Comparison of ENCODE assay signal across 1 cellular context in the genomic region with DNA sequence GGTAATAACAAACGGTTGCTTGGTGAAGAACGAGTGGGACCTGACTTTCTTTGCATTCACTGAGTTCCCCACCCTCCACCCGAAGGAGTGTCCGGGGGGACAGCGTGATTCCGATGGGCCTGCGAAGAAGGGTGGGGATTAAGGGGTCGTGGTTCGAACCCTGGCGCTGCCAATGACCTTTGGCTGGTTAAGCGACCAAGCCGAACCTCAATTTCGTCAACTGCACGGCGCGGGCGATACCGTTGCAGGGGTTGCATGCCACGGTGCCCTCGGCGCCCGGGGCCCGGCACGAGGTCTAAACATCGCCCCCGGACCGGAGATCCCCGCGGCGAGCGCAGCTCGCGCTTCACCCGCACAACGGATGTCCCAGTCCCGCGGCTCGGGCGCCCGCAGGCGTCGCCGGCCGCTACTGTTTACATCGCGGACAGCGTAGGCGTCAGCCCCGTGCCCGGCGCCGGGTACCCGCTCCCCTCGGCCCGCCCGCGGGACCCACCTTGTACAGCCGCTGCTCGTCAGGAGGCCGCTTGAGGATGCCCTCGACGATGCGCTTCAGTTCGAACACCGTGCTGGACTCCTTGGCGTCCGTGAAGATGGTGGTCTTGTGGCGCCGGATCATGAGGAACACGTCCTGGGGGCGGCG.
TF ChIP-seq lines count a peak whose summit lies in the region.

No MANE protein-coding gene starts in this region.

TF ChIP-seq in HepG2, 621 proteins besides CTCF, POLR2A, EP300 and RAD21 (continued from another document):
- TF ChIP-seq, protein P1, sequence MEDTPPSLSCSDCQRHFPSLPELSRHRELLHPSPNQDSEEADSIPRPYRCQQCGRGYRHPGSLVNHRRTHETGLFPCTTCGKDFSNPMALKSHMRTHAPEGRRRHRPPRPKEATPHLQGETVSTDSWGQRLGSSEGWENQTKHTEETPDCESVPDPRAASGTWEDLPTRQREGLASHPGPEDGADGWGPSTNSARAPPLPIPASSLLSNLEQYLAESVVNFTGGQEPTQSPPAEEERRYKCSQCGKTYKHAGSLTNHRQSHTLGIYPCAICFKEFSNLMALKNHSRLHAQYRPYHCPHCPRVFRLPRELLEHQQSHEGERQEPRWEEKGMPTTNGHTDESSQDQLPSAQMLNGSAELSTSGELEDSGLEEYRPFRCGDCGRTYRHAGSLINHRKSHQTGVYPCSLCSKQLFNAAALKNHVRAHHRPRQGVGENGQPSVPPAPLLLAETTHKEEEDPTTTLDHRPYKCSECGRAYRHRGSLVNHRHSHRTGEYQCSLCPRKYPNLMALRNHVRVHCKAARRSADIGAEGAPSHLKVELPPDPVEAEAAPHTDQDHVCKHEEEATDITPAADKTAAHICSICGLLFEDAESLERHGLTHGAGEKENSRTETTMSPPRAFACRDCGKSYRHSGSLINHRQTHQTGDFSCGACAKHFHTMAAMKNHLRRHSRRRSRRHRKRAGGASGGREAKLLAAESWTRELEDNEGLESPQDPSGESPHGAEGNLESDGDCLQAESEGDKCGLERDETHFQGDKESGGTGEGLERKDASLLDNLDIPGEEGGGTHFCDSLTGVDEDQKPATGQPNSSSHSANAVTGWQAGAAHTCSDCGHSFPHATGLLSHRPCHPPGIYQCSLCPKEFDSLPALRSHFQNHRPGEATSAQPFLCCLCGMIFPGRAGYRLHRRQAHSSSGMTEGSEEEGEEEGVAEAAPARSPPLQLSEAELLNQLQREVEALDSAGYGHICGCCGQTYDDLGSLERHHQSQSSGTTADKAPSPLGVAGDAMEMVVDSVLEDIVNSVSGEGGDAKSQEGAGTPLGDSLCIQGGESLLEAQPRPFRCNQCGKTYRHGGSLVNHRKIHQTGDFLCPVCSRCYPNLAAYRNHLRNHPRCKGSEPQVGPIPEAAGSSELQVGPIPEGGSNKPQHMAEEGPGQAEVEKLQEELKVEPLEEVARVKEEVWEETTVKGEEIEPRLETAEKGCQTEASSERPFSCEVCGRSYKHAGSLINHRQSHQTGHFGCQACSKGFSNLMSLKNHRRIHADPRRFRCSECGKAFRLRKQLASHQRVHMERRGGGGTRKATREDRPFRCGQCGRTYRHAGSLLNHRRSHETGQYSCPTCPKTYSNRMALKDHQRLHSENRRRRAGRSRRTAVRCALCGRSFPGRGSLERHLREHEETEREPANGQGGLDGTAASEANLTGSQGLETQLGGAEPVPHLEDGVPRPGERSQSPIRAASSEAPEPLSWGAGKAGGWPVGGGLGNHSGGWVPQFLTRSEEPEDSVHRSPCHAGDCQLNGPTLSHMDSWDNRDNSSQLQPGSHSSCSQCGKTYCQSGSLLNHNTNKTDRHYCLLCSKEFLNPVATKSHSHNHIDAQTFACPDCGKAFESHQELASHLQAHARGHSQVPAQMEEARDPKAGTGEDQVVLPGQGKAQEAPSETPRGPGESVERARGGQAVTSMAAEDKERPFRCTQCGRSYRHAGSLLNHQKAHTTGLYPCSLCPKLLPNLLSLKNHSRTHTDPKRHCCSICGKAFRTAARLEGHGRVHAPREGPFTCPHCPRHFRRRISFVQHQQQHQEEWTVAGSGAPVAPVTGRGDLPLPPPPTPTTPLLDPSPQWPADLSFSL (CRISPR knock-in tag; IDR thresholded peaks at IDR 0.05), result no peak
- TF ChIP-seq, protein P2, sequence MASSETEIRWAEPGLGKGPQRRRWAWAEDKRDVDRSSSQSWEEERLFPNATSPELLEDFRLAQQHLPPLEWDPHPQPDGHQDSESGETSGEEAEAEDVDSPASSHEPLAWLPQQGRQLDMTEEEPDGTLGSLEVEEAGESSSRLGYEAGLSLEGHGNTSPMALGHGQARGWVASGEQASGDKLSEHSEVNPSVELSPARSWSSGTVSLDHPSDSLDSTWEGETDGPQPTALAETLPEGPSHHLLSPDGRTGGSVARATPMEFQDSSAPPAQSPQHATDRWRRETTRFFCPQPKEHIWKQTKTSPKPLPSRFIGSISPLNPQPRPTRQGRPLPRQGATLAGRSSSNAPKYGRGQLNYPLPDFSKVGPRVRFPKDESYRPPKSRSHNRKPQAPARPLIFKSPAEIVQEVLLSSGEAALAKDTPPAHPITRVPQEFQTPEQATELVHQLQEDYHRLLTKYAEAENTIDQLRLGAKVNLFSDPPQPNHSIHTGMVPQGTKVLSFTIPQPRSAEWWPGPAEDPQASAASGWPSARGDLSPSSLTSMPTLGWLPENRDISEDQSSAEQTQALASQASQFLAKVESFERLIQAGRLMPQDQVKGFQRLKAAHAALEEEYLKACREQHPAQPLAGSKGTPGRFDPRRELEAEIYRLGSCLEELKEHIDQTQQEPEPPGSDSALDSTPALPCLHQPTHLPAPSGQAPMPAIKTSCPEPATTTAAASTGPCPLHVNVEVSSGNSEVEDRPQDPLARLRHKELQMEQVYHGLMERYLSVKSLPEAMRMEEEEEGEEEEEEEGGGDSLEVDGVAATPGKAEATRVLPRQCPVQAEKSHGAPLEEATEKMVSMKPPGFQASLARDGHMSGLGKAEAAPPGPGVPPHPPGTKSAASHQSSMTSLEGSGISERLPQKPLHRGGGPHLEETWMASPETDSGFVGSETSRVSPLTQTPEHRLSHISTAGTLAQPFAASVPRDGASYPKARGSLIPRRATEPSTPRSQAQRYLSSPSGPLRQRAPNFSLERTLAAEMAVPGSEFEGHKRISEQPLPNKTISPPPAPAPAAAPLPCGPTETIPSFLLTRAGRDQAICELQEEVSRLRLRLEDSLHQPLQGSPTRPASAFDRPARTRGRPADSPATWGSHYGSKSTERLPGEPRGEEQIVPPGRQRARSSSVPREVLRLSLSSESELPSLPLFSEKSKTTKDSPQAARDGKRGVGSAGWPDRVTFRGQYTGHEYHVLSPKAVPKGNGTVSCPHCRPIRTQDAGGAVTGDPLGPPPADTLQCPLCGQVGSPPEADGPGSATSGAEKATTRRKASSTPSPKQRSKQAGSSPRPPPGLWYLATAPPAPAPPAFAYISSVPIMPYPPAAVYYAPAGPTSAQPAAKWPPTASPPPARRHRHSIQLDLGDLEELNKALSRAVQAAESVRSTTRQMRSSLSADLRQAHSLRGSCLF (CRISPR knock-in tag; IDR thresholded peaks at IDR 0.05; ENCODE audit: borderline replicate concordance), result 0 out of 2 replicates have a peak, but pooled peaks have one; percentile 30
- no peak for TF ChIP-seq ZNF792 (CRISPR knock-in tag; IDR thresholded peaks at IDR 0.05)
- TF ChIP-seq SIX4 (CRISPR knock-in tag; IDR thresholded peaks at IDR 0.05), result no peak
- TF ChIP-seq ZNF672 (CRISPR knock-in tag; IDR thresholded peaks at IDR 0.05), result no peak
- TF ChIP-seq ZNF879 (CRISPR knock-in tag; IDR thresholded peaks at IDR 0.05), result peak; percentile 68; the same call in 1 of the 2 replicates
- no peak for TF ChIP-seq MEF2D (CRISPR knock-in tag; IDR thresholded peaks at IDR 0.05)
- TF ChIP-seq KLF6 (CRISPR knock-in tag; IDR thresholded peaks at IDR 0.05), result 0 out of 2 replicates have a peak, but pooled peaks have one; percentile 9
- no peak for TF ChIP-seq HOXA7 (CRISPR knock-in tag; IDR thresholded peaks at IDR 0.05)
- TF ChIP-seq, protein P3, sequence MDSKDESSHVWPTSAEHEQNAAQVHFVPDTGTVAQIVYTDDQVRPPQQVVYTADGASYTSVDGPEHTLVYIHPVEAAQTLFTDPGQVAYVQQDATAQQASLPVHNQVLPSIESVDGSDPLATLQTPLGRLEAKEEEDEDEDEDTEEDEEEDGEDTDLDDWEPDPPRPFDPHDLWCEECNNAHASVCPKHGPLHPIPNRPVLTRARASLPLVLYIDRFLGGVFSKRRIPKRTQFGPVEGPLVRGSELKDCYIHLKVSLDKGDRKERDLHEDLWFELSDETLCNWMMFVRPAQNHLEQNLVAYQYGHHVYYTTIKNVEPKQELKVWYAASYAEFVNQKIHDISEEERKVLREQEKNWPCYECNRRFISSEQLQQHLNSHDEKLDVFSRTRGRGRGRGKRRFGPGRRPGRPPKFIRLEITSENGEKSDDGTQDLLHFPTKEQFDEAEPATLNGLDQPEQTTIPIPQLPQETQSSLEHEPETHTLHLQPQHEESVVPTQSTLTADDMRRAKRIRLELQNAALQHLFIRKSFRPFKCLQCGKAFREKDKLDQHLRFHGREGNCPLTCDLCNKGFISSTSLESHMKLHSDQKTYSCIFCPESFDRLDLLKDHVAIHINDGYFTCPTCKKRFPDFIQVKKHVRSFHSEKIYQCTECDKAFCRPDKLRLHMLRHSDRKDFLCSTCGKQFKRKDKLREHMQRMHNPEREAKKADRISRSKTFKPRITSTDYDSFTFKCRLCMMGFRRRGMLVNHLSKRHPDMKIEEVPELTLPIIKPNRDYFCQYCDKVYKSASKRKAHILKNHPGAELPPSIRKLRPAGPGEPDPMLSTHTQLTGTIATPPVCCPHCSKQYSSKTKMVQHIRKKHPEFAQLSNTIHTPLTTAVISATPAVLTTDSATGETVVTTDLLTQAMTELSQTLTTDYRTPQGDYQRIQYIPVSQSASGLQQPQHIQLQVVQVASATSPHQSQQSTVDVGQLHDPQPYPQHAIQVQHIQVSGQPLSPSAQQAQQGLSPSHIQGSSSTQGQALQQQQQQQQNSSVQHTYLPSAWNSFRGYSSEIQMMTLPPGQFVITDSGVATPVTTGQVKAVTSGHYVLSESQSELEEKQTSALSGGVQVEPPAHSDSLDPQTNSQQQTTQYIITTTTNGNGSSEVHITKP (CRISPR knock-in tag; IDR thresholded peaks at IDR 0.05; ENCODE audit: low read depth), result no peak
- 0 out of 2 replicates have a peak, but pooled peaks have one; percentile 3 for TF ChIP-seq MTA1 (CRISPR knock-in tag; IDR thresholded peaks at IDR 0.05; ENCODE audit: borderline replicate concordance)
- TF ChIP-seq TSC22D2 (CRISPR knock-in tag; IDR thresholded peaks at IDR 0.05; ENCODE audit: borderline replicate concordance), result no peak
- no peak for TF ChIP-seq NFYC (CRISPR knock-in tag; IDR thresholded peaks at IDR 0.05)
- no peak for TF ChIP-seq CC2D1A (CRISPR knock-in tag; IDR thresholded peaks at IDR 0.05)
- 0 out of 2 replicates have a peak, but pooled peaks have one; percentile 68 for TF ChIP-seq ZNF777 (CRISPR knock-in tag; IDR thresholded peaks at IDR 0.05)
- no peak for TF ChIP-seq ZSCAN12 (CRISPR knock-in tag; IDR thresholded peaks at IDR 0.05)
- TF ChIP-seq ZNF75D (CRISPR knock-in tag; IDR thresholded peaks at IDR 0.05; ENCODE audit: borderline replicate concordance), result no peak
- no peak; the same call in 1 of the 2 replicates for TF ChIP-seq ZNF33B (CRISPR knock-in tag; IDR thresholded peaks at IDR 0.05)
- TF ChIP-seq ZNF296 (CRISPR knock-in tag; conservative IDR thresholded peaks at IDR 0.05), result no peak
- no peak for TF ChIP-seq ZNF337 (CRISPR knock-in tag; IDR thresholded peaks at IDR 0.05; ENCODE audit: borderline replicate concordance, low read depth)
- no peak for TF ChIP-seq ZNF605 (CRISPR knock-in tag; IDR thresholded peaks at IDR 0.05)
- TF ChIP-seq CHCHD3 (CRISPR knock-in tag; IDR thresholded peaks at IDR 0.05), result 0 out of 2 replicates have a peak, but pooled peaks have one; percentile 41
